Comparison of ENCODE assay signal across 13 cellular contexts in genomic region chr12:125145196-125145595, GRCh38. TPM values are rescaled to one million over a fixed set of nuclear protein-coding genes. Genes with fewer than 3 reads are reported as not detected.
DNase-seq lines count a peak whose midpoint lies in the region; ATAC-seq and TF ChIP-seq lines count a peak whose summit lies in the region.
"Had no signal": no experiment of that assay in that cellular context is flagged by ENCODE, and none has a peak within 500 bp of the region (broad histone marks: within the 10 kb centered on the region; RNA-seq: fewer than 3 reads in every experiment).

No MANE protein-coding gene starts in this region.

- H3K4me3 Mint-ChIP-seq in glutamatergic neuron (ENCODE audit: unreplicated experiment): no peak overlapping the region
- H3K4me3 Mint-ChIP-seq in chondrocyte (ENCODE audit: unreplicated experiment): no peak overlapping the region
- H3K4me3 Mint-ChIP-seq in natural killer cell: no peak overlapping the region

- H3K27me3 Mint-ChIP-seq in glutamatergic neuron (ENCODE audit: unreplicated experiment): peaks cover 5% of the 10 kb centered on the region
- H3K27me3 Mint-ChIP-seq in chondrocyte (ENCODE audit: low read depth): no peaks in the 10 kb centered on the region
- H3K27me3 Mint-ChIP-seq in natural killer cell (ENCODE audit: low read depth in 2 of 2): no peaks in the 10 kb centered on the region

- no peak for TF ChIP-seq CTCF in glutamatergic neuron (IDR thresholded peaks at IDR 0.05; ENCODE audit: partially characterized antibody, unreplicated experiment)
- no peak for TF ChIP-seq CTCF in chondrocyte (IDR thresholded peaks at IDR 0.05)
- no peak for TF ChIP-seq CTCF in natural killer cell (IDR thresholded peaks at IDR 0.05)

- peaks cover 17% of the 10 kb centered on the region for H3K9me3 Mint-ChIP-seq in glutamatergic neuron (ENCODE audit: unreplicated experiment)
- no peaks in the 10 kb centered on the region for H3K9me3 Mint-ChIP-seq in chondrocyte (ENCODE audit: low read depth)
- H3K9me3 Mint-ChIP-seq in natural killer cell: no peaks in the 10 kb centered on the region

- H3K4me1 Mint-ChIP-seq in glutamatergic neuron (ENCODE audit: low read depth, unreplicated experiment): no peaks in the 10 kb centered on the region
- no peaks in the 10 kb centered on the region for H3K4me1 Mint-ChIP-seq in chondrocyte (ENCODE audit: low read depth)
- peaks cover 0 to 3% of the 10 kb centered on the region in 2 donors for H3K4me1 Mint-ChIP-seq in natural killer cell

- ATAC-seq in natural killer cell: no peak

- H3K36me3 Mint-ChIP-seq in glutamatergic neuron (ENCODE audit: unreplicated experiment): no peaks in the 10 kb centered on the region
- no peaks in the 10 kb centered on the region for H3K36me3 Mint-ChIP-seq in chondrocyte (ENCODE audit: low read depth)
- no peaks in the 10 kb centered on the region for H3K36me3 Mint-ChIP-seq in natural killer cell

- DNase-seq in EH (ENCODE audit: low read depth) (peak; percentile 28), NCI-H524 (lab: John Stamatoyannopoulos, UW) (peak; percentile 93 to 98), cerebellum (ENCODE audit: low spot score) (peak; percentile 74), glutamatergic neuron (no peak), 8988T (no peak), chondrocyte (ENCODE audit: low spot score) (no peak), natural killer cell (no peak)
- DNase-seq: DMS53, GDM1, HCEC 1CT, IMR-90, NCI-H2029, NCI-H526 had no signal

- peak overlapping the region; percentile 11 for H3K27ac Mint-ChIP-seq in glutamatergic neuron (ENCODE audit: unreplicated experiment)
- H3K27ac Mint-ChIP-seq in chondrocyte (ENCODE audit: unreplicated experiment): no peak overlapping the region
- H3K27ac Mint-ChIP-seq in natural killer cell: no peak overlapping the region

- intact Hi-C loops in natural killer cell (cut with micrococcal nuclease): no loop called here

RNA-seq across cellular contexts. Expression of gene TMEM132B, which starts 41.0 kb away (rescaled TPM):
- total RNA-seq in cerebellum (24.0 TPM), glutamatergic neuron (ENCODE audit: unreplicated experiment) (30.5 TPM), chondrocyte (3.2 to 4.2 TPM (median 3.6 TPM) in 3 replicates), natural killer cell (not detected)

Comparison
In these comparisons a context has a peak if more than half of its experiments do, and no peak if none do; other contexts are left out.
1. DNase-seq: peak in EH (single experiment), NCI-H524 (2 of 2) and cerebellum (single experiment); none in glutamatergic neuron (single experiment), 8988T (single experiment), chondrocyte (single experiment) and natural killer cell (single experiment).